1 cellular context compared by ENCODE assay signal in the genomic region with DNA sequence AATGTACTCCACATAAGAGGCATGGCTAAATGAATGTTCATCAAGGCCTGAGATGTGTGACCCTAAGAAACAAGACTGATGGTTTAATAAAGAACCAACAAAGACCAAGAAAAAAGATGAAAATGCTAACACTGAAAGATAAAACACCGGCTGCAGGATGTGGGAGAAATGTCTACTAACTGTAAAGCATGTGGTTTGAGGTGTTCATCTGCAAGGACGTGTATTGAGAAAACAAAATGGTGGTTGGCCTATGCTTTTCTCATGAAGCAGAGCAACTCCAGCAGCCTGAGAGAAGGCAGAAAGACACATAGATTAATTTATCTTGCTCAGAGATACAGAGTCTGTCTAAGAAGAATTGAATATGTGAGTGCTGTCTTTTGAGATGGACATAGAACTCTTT.
TF ChIP-seq lines count a peak whose summit lies in the region.

No MANE protein-coding gene starts in this region.

TF ChIP-seq in SK-N-SH, 30 proteins besides CTCF, POLR2A, EP300 and RAD21 (continued from another document):
- TF ChIP-seq, protein P1, sequence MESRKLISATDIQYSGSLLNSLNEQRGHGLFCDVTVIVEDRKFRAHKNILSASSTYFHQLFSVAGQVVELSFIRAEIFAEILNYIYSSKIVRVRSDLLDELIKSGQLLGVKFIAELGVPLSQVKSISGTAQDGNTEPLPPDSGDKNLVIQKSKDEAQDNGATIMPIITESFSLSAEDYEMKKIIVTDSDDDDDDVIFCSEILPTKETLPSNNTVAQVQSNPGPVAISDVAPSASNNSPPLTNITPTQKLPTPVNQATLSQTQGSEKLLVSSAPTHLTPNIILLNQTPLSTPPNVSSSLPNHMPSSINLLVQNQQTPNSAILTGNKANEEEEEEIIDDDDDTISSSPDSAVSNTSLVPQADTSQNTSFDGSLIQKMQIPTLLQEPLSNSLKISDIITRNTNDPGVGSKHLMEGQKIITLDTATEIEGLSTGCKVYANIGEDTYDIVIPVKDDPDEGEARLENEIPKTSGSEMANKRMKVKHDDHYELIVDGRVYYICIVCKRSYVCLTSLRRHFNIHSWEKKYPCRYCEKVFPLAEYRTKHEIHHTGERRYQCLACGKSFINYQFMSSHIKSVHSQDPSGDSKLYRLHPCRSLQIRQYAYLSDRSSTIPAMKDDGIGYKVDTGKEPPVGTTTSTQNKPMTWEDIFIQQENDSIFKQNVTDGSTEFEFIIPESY (IDR thresholded peaks at IDR 0.05; ENCODE audit: borderline replicate concordance, low read depth), result no peak
- TF ChIP-seq, protein P2, sequence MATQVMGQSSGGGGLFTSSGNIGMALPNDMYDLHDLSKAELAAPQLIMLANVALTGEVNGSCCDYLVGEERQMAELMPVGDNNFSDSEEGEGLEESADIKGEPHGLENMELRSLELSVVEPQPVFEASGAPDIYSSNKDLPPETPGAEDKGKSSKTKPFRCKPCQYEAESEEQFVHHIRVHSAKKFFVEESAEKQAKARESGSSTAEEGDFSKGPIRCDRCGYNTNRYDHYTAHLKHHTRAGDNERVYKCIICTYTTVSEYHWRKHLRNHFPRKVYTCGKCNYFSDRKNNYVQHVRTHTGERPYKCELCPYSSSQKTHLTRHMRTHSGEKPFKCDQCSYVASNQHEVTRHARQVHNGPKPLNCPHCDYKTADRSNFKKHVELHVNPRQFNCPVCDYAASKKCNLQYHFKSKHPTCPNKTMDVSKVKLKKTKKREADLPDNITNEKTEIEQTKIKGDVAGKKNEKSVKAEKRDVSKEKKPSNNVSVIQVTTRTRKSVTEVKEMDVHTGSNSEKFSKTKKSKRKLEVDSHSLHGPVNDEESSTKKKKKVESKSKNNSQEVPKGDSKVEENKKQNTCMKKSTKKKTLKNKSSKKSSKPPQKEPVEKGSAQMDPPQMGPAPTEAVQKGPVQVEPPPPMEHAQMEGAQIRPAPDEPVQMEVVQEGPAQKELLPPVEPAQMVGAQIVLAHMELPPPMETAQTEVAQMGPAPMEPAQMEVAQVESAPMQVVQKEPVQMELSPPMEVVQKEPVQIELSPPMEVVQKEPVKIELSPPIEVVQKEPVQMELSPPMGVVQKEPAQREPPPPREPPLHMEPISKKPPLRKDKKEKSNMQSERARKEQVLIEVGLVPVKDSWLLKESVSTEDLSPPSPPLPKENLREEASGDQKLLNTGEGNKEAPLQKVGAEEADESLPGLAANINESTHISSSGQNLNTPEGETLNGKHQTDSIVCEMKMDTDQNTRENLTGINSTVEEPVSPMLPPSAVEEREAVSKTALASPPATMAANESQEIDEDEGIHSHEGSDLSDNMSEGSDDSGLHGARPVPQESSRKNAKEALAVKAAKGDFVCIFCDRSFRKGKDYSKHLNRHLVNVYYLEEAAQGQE (IDR thresholded peaks at IDR 0.05; ENCODE audit: low read depth, low read length), result no peak
- TF ChIP-seq SIN3A (IDR thresholded peaks at IDR 0.05; ENCODE audit: borderline replicate concordance, low read depth, low read length), result no peak
- TF ChIP-seq ELF1 (IDR thresholded peaks at IDR 0.05), result no peak
TF ChIP-seq in SK-N-SH: peak in this region for 0.
